Comparison of ENCODE assay signal across 10 cellular contexts in genomic region chr3:123799544-123800351, GRCh38.
DNase-seq lines count a peak whose midpoint lies in the region; ATAC-seq and TF ChIP-seq lines count a peak whose summit lies in the region.
"Had no signal": no experiment of that assay in that cellular context is flagged by ENCODE, and none has a peak within 500 bp of the region (broad histone marks: within the 10 kb centered on the region; RNA-seq: fewer than 3 reads in every experiment).

No MANE protein-coding gene starts in this region.

- DNase-seq in GM23338 (ENCODE audit: low spot score) (no peak), WTC11 (ENCODE audit: low spot score) (no peak), iPS-NIHi11 (ENCODE audit: low spot score) (peak; percentile 33), sciatic nerve (ENCODE audit: low spot score) (peak; percentile 67)
- DNase-seq in effector CD8-positive, alpha-beta T cell (lab: John Stamatoyannopoulos, UW) = no peak
- DNase-seq: cortex of kidney, NCI-H2081 had no signal

- H3K4me3 ChIP-seq in GM23338 = no peak overlapping the region

- no peaks in the 10 kb centered on the region for H3F3A ChIP-seq in GM23338 (replicated peaks; ENCODE audit: low read depth)

- no peak overlapping the region for H2AFZ ChIP-seq in GM23338

- H3K36me3 ChIP-seq in GM23338 (ENCODE audit: insufficient read depth) = no peaks in the 10 kb centered on the region

- H3K4me3 Mint-ChIP-seq in GM23338 (no peak overlapping the region), WTC11 (no peak overlapping the region)

- no peaks in the 10 kb centered on the region for H3K79me2 ChIP-seq in GM23338 (replicated peaks; ENCODE audit: insufficient read depth)

- no peak overlapping the region for H3K27ac Mint-ChIP-seq in GM23338
- no peak overlapping the region for H3K27ac Mint-ChIP-seq in WTC11

- CTCF ChIA-PET in WTC11 (lab: Charles Lee) = interaction anchor here (3.0 kb wide), 1 partner anchor 76 kb away, joined by 10 read pairs; no protein-coding TSS in a partner anchor

- TF ChIP-seq CTCF in GM23338 (conservative IDR thresholded peaks at IDR 0.05; ENCODE audit: low read depth in 2 of 2) (no peak), WTC11 (IDR thresholded peaks at IDR 0.05) (no peak)

- POLR2A ChIA-PET in WTC11 (lab: Charles Lee) = no interaction called here

- no peaks in the 10 kb centered on the region for H3K9me2 ChIP-seq in GM23338 (ENCODE audit: insufficient read depth)

- no peaks in the 10 kb centered on the region; the same call in none of the 2 replicates for H4K20me1 ChIP-seq in GM23338 (replicated peaks; ENCODE audit: insufficient read depth)

- H3K27me3 Mint-ChIP-seq in GM23338 (ENCODE audit: insufficient read depth, low read depth, poor library complexity) (peaks cover 2% of the 10 kb centered on the region), WTC11 (ENCODE audit: low read depth) (no peaks in the 10 kb centered on the region)

- H3K9me3 Mint-ChIP-seq in GM23338 = no peaks in the 10 kb centered on the region
- H3K9me3 Mint-ChIP-seq in WTC11 = no peaks in the 10 kb centered on the region

- H3K27me3 ChIP-seq in GM23338 (ENCODE audit: insufficient read depth) = no peaks in the 10 kb centered on the region

- 0 out of 2 replicates have a peak overlapping the region, but pooled peaks have one; percentile 9 for H3K27ac ChIP-seq in GM23338 (ENCODE audit: low read depth)

- H3K4me1 Mint-ChIP-seq in GM23338 (peaks cover 6% of the 10 kb centered on the region), WTC11 (peaks cover 3% of the 10 kb centered on the region)

- ATAC-seq in GM23338 (peak; percentile 51), WTC11 (peak; percentile 14; the same call in 1 of the 2 replicates), sciatic nerve (peak; percentile 74), GM19351 (IDR thresholded peaks at IDR 0.05; ENCODE audit: unreplicated experiment) (no peak), GM21390 (IDR thresholded peaks at IDR 0.05; ENCODE audit: unreplicated experiment) (no peak), HG02798 (IDR thresholded peaks at IDR 0.05; ENCODE audit: poor library complexity, unreplicated experiment) (no peak)

- intact Hi-C loops in sciatic nerve (cut with DNase I) = no loop called here

- H3K36me3 Mint-ChIP-seq in GM23338 (ENCODE audit: low read depth) = no peaks in the 10 kb centered on the region
- H3K36me3 Mint-ChIP-seq in WTC11 = no peaks in the 10 kb centered on the region

- H3K4me1 ChIP-seq in GM23338 (ENCODE audit: insufficient read depth) = no peaks in the 10 kb centered on the region

- H3K4me2 ChIP-seq in GM23338 = no peak overlapping the region

TF ChIP-seq in GM23338, 12 proteins besides CTCF, POLR2A, EP300 and RAD21 (continues in another document):
- TF ChIP-seq EZH2 (IDR thresholded peaks at IDR 0.05; ENCODE audit: low read depth, unreplicated experiment) = no peak
- no peak for TF ChIP-seq EZH2phosphoT487 (IDR thresholded peaks at IDR 0.05; ENCODE audit: unreplicated experiment)

TF ChIP-seq in WTC11, 78 proteins besides CTCF, POLR2A, EP300 and RAD21:
- TF ChIP-seq TP53 (CRISPR knock-in tag; IDR thresholded peaks at IDR 0.05) = no peak
- TF ChIP-seq NR3C1 (CRISPR knock-in tag; conservative IDR thresholded peaks at IDR 0.05; ENCODE audit: low read depth) = no peak
- TF ChIP-seq ATF2 (CRISPR knock-in tag; IDR thresholded peaks at IDR 0.05; ENCODE audit: borderline replicate concordance, low read depth) = no peak
- no peak for TF ChIP-seq ZNF263 (CRISPR knock-in tag; IDR thresholded peaks at IDR 0.05; ENCODE audit: low read depth)
- TF ChIP-seq USF1 (CRISPR knock-in tag; IDR thresholded peaks at IDR 0.05) = no peak

Comparison
In these comparisons a context has a peak if more than half of its experiments do, and no peak if none do; other contexts are left out.
1. ATAC-seq: peak in GM23338 (single experiment), WTC11 (single experiment) and sciatic nerve (single experiment); none in GM19351 (single experiment), GM21390 (single experiment) and HG02798 (single experiment).
2. DNase-seq: peak in iPS-NIHi11 (single experiment) and sciatic nerve (single experiment); none in GM23338 (single experiment), WTC11 (single experiment) and effector CD8-positive, alpha-beta T cell (single experiment).